ENCODE assay signal across 33 cellular contexts in the genomic region with DNA sequence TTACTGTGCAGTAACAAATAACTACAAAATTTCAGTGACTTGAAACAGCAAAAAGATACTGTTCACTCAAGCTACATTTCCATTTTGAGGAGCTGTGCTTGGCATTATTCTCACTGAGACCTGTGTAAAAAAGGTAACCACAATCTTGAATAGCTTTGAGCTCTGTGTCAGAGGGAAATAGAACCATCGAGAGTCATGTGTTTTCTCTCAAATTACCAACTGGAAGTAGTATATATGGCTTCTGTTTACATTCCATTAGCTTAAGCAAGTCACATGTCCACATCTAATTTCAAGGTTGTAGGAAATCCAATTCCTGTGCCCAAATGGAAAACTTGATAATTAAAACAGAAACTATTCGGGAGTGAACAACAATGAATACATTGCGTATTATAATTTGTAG.
"Had no signal": no experiment of that assay in that cellular context is flagged by ENCODE, and none has a peak within 500 bp of the region (broad histone marks: within the 10 kb centered on the region; RNA-seq: fewer than 3 reads in every experiment).

No MANE protein-coding gene starts in this region.

- H2AFZ ChIP-seq: parathyroid adenoma had no signal

- H3K4me3 Mint-ChIP-seq: activated naive CD8-positive, alpha-beta T cell; brain; effector memory CD8-positive, alpha-beta T cell; immature natural killer cell; naive thymus-derived CD4-positive, alpha-beta T cell; stimulated activated memory B cell treated with anti-CD40 and anti-IgM and Interleukin-4, amounts not matched to agents 10 μg/mL and 1 μg/mL and 100 μg/mL, for 72 hours; stimulated activated naive CD8-positive, alpha-beta T cell treated with anti-CD3 and anti-CD28 coated beads, Interleukin-15, amount 100 ng/mL, for 72 hours; type B pancreatic cell had no signal

- H3K9me3 Mint-ChIP-seq: effector memory CD8-positive, alpha-beta T cell; type B pancreatic cell had no signal

- H3K36me3 ChIP-seq: cardiac muscle cell, heart left ventricle, sigmoid colon, vagina, WERI-Rb-1 had no signal

- H3K4me1 Mint-ChIP-seq: immature natural killer cell; naive thymus-derived CD4-positive, alpha-beta T cell; stimulated activated naive CD8-positive, alpha-beta T cell treated with anti-CD3 and anti-CD28 coated beads, Interleukin-15, amount 100 ng/mL, for 72 hours had no signal

- ATAC-seq: activated CD4-positive, CD25-positive, alpha-beta regulatory T cell treated with anti-CD3 and anti-CD28 coated beads, Interleukin-2, amount 50 U/mL, for 24 hours; effector memory CD8-positive, alpha-beta T cell; foreskin keratinocyte; heart left ventricle; naive thymus-derived CD4-positive, alpha-beta T cell; psoas muscle; stimulated activated memory B cell treated with anti-CD40 and anti-IgM and Interleukin-4, amounts not matched to agents 10 μg/mL and 1 μg/mL and 100 μg/mL, for 72 hours; stimulated activated naive CD8-positive, alpha-beta T cell treated with anti-CD3 and anti-CD28 coated beads, Interleukin-15, amount 100 ng/mL, for 72 hours had no signal

- H3K4me3 ChIP-seq: cardiac muscle cell, heart left ventricle, psoas muscle, sigmoid colon, vagina had no signal

- H3K9me3 ChIP-seq: psoas muscle, vagina had no signal

- H3K9ac ChIP-seq: parathyroid adenoma had no signal

- DNase-seq: activated CD4-positive, alpha-beta T cell treated with anti-CD3 and anti-CD28 coated beads for 48 hours; activated CD4-positive, alpha-beta T cell treated with anti-CD3 and anti-CD28 coated beads, Interleukin-2, amount 50 U/mL, for 48 hours; activated CD8-positive, alpha-beta memory T cell treated with anti-CD3 and anti-CD28 coated beads for 24 hours; activated effector memory CD4-positive, alpha-beta T cell treated with Interleukin-2 at 50 U/mL for 16 hours; activated naive CD4-positive, alpha-beta T cell treated with Interleukin-2 at 50 U/mL for 16 hours; anterior cingulate cortex; cortex of kidney; effector memory CD8-positive, alpha-beta T cell; erythroblast; foreskin keratinocyte; heart left ventricle; hypothalamus; immature natural killer cell; midbrain; naive thymus-derived CD4-positive, alpha-beta T cell; psoas muscle; sigmoid colon; small intestine; stimulated activated CD4-positive, alpha-beta T cell treated with anti-CD3 and anti-CD28 coated beads, Interleukin-1b, Interleukin-23, amount 100 ng/mL, for 48 hours; stimulated activated CD4-positive, alpha-beta T cell treated with anti-CD3 and anti-CD28 coated beads, Interleukin-4, amount 100 ng/mL, for 4 hours; stimulated activated CD8-positive, alpha-beta memory T cell treated with anti-CD3 and anti-CD28 coated beads, Interleukin-4, amount 100 ng/mL, for 48 hours; stimulated activated naive CD8-positive, alpha-beta T cell treated with anti-CD3 and anti-CD28 coated beads, Interleukin-15, amount 100 ng/mL, for 72 hours; substantia nigra; T-helper 9 cell; WERI-Rb-1 had no signal

- H3K27me3 Mint-ChIP-seq: brain; stimulated activated memory B cell treated with anti-CD40 and anti-IgM and Interleukin-4, amounts not matched to agents 10 μg/mL and 1 μg/mL and 100 μg/mL, for 72 hours; stimulated activated naive CD8-positive, alpha-beta T cell treated with anti-CD3 and anti-CD28 coated beads, Interleukin-15, amount 100 ng/mL, for 72 hours; type B pancreatic cell had no signal

- H3K36me3 Mint-ChIP-seq: activated naive CD8-positive, alpha-beta T cell; brain; type B pancreatic cell had no signal

- H3K4me1 ChIP-seq: foreskin keratinocyte, heart left ventricle, parathyroid adenoma, psoas muscle, sigmoid colon, vagina had no signal

- H3K27ac Mint-ChIP-seq: activated naive CD8-positive, alpha-beta T cell; brain; effector memory CD8-positive, alpha-beta T cell; immature natural killer cell; naive thymus-derived CD4-positive, alpha-beta T cell; stimulated activated memory B cell treated with anti-CD40 and anti-IgM and Interleukin-4, amounts not matched to agents 10 μg/mL and 1 μg/mL and 100 μg/mL, for 72 hours; stimulated activated naive CD8-positive, alpha-beta T cell treated with anti-CD3 and anti-CD28 coated beads, Interleukin-15, amount 100 ng/mL, for 72 hours; type B pancreatic cell had no signal

- H3K27me3 ChIP-seq: cardiac muscle cell, foreskin keratinocyte, heart left ventricle, sigmoid colon, vagina had no signal

- H3K27ac ChIP-seq: cardiac muscle cell, foreskin keratinocyte, heart left ventricle, parathyroid adenoma, psoas muscle, sigmoid colon, vagina, WERI-Rb-1 had no signal
